In genomic region chr11:134823970-134824369, GRCh38 we compare ENCODE assay signal across 22 cellular contexts.
DNase-seq lines count a peak whose midpoint lies in the region; ATAC-seq and TF ChIP-seq lines count a peak whose summit lies in the region.
"Had no signal": no experiment of that assay in that cellular context is flagged by ENCODE, and none has a peak within 500 bp of the region (broad histone marks: within the 10 kb centered on the region; RNA-seq: fewer than 3 reads in every experiment).

No MANE protein-coding gene starts in this region.

- 89% methylated on average over 4 of the region's 4 CpGs for WGBS in esophagus muscularis mucosa

- H3K36me3 ChIP-seq in esophagus muscularis mucosa = no peaks in the 10 kb centered on the region
- H3K36me3 ChIP-seq: BLaER1 treated with 17β-estradiol and CSF1 and Interleukin-3, amounts not matched to agents 10 nM and 100 nM had no signal

- H3K4me3 ChIP-seq in esophagus muscularis mucosa = no peak overlapping the region
- H3K4me3 ChIP-seq: A549; BLaER1 treated with 17β-estradiol and CSF1 and Interleukin-3, amounts not matched to agents 10 nM and 100 nM; GM12878 had no signal

- no peak overlapping the region for H3K4me3 Mint-ChIP-seq in activated CD4-positive, alpha-beta T cell treated with anti-CD3 and anti-CD28 coated beads, Interleukin-2, amount 10 ng/mL, durations not matched to agents 24 days and 14 days
- no peak overlapping the region for H3K4me3 Mint-ChIP-seq in stimulated activated naive CD8-positive, alpha-beta T cell treated with anti-CD3 and anti-CD28 coated beads, Interleukin-15, amount 100 ng/mL, for 72 hours
- no peak overlapping the region for H3K4me3 Mint-ChIP-seq in osteocyte (ENCODE audit: unreplicated experiment)
- H3K4me3 Mint-ChIP-seq: B cell; CD4-positive, alpha-beta T cell; CD8-positive, alpha-beta T cell had no signal

- H3K4me1 ChIP-seq in esophagus muscularis mucosa = no peaks in the 10 kb centered on the region
- H3K4me1 ChIP-seq: A549 had no signal

- TF ChIP-seq CTCF in esophagus muscularis mucosa (IDR thresholded peaks at IDR 0.05) (no peak), osteocyte (IDR thresholded peaks at IDR 0.05) (no peak)

- H3K36me3 Mint-ChIP-seq in activated CD4-positive, alpha-beta T cell treated with anti-CD3 and anti-CD28 coated beads, Interleukin-2, amount 10 ng/mL, durations not matched to agents 24 days and 14 days (ENCODE audit: low read depth) = no peaks in the 10 kb centered on the region
- H3K36me3 Mint-ChIP-seq in osteocyte (ENCODE audit: unreplicated experiment) = no peaks in the 10 kb centered on the region
- H3K36me3 Mint-ChIP-seq: CD8-positive, alpha-beta T cell had no signal

- H3K27ac ChIP-seq in esophagus muscularis mucosa (replicated peaks in 1 of 4) = no peak overlapping the region
- H3K27ac ChIP-seq: 22Rv1; A549; BLaER1 treated with 17β-estradiol and CSF1 and Interleukin-3, amounts not matched to agents 10 nM and 100 nM; C4-2B had no signal

- H3K9me3 ChIP-seq in esophagus muscularis mucosa = no peaks in the 10 kb centered on the region
- H3K9me3 ChIP-seq: A549, Caco-2 had no signal

- H3K4me1 Mint-ChIP-seq in activated CD4-positive, alpha-beta T cell treated with anti-CD3 and anti-CD28 coated beads, Interleukin-2, amount 10 ng/mL, durations not matched to agents 24 days and 14 days = no peaks in the 10 kb centered on the region
- no peaks in the 10 kb centered on the region for H3K4me1 Mint-ChIP-seq in stimulated activated naive CD8-positive, alpha-beta T cell treated with anti-CD3 and anti-CD28 coated beads, Interleukin-15, amount 100 ng/mL, for 72 hours
- no peaks in the 10 kb centered on the region for H3K4me1 Mint-ChIP-seq in osteocyte (ENCODE audit: unreplicated experiment)
- H3K4me1 Mint-ChIP-seq: B cell had no signal

- no peak for TF ChIP-seq EP300 in esophagus muscularis mucosa (IDR thresholded peaks at IDR 0.05)

- no peak for TF ChIP-seq POLR2A in esophagus muscularis mucosa (IDR thresholded peaks at IDR 0.05; ENCODE audit: low read depth)

- peaks cover 3% of the 10 kb centered on the region for H3K27me3 Mint-ChIP-seq in activated CD4-positive, alpha-beta T cell treated with anti-CD3 and anti-CD28 coated beads, Interleukin-2, amount 10 ng/mL, durations not matched to agents 24 days and 14 days
- H3K27me3 Mint-ChIP-seq in stimulated activated naive CD8-positive, alpha-beta T cell treated with anti-CD3 and anti-CD28 coated beads, Interleukin-15, amount 100 ng/mL, for 72 hours = peaks cover 44% of the 10 kb centered on the region
- peaks cover 11% of the 10 kb centered on the region for H3K27me3 Mint-ChIP-seq in osteocyte (ENCODE audit: unreplicated experiment)

- peaks cover 0 to 14% (median 0%) of the 10 kb centered on the region in 4 donors for H3K27me3 ChIP-seq in esophagus muscularis mucosa
- H3K27me3 ChIP-seq: BLaER1 treated with 17β-estradiol and CSF1 and Interleukin-3, amounts not matched to agents 10 nM and 100 nM had no signal

- intact Hi-C loops in activated CD4-positive, alpha-beta T cell treated with anti-CD3 and anti-CD28 coated beads, Interleukin-2, amount 10 ng/mL, durations not matched to agents 24 days and 14 days (cut with micrococcal nuclease) = no loop called here
- intact Hi-C loops in esophagus muscularis mucosa (cut with DNase I) = no loop called here

- no peak overlapping the region for H3K27ac Mint-ChIP-seq in activated CD4-positive, alpha-beta T cell treated with anti-CD3 and anti-CD28 coated beads, Interleukin-2, amount 10 ng/mL, durations not matched to agents 24 days and 14 days
- no peak overlapping the region for H3K27ac Mint-ChIP-seq in stimulated activated naive CD8-positive, alpha-beta T cell treated with anti-CD3 and anti-CD28 coated beads, Interleukin-15, amount 100 ng/mL, for 72 hours
- no peak overlapping the region for H3K27ac Mint-ChIP-seq in osteocyte (ENCODE audit: unreplicated experiment)
- H3K27ac Mint-ChIP-seq: B cell; CD4-positive, alpha-beta T cell; CD8-positive, alpha-beta T cell had no signal

- peak; percentile 15 for DNase-seq in activated CD4-positive, alpha-beta T cell treated with anti-CD3 and anti-CD28 coated beads, Interleukin-2, amount 10 ng/mL, durations not matched to agents 24 days and 14 days
- no peak for DNase-seq in activated CD4-positive, alpha-beta T cell treated with anti-CD3 and anti-CD28 coated beads, Interleukin-2, amount 50 U/mL, for 1 hour
- no peak for DNase-seq in stimulated activated naive CD8-positive, alpha-beta T cell treated with anti-CD3 and anti-CD28 coated beads, Interleukin-15, amount 100 ng/mL, for 72 hours
- no peak for DNase-seq in stimulated activated naive CD8-positive, alpha-beta T cell treated with anti-CD3 and anti-CD28 coated beads, Interleukin-15, Interleukin-2, amounts not matched to agents 100 U/mL and 50 U/mL, for 24 hours
- peak; percentile 66 for DNase-seq in esophagus muscularis mucosa (ENCODE audit: extremely low spot score)
- peak; percentile 74 for DNase-seq in osteocyte (ENCODE audit: extremely low spot score, unreplicated experiment)
- no peak for DNase-seq in DMS79 (lab: John Stamatoyannopoulos, UW)
- DNase-seq: AML-193; Caco-2; Calu3; CD4-positive, alpha-beta T cell; CD8-positive, alpha-beta T cell; DND-41; EL; GDM1 had no signal

- no peaks in the 10 kb centered on the region for H3K9me3 Mint-ChIP-seq in activated CD4-positive, alpha-beta T cell treated with anti-CD3 and anti-CD28 coated beads, Interleukin-2, amount 10 ng/mL, durations not matched to agents 24 days and 14 days
- H3K9me3 Mint-ChIP-seq in stimulated activated naive CD8-positive, alpha-beta T cell treated with anti-CD3 and anti-CD28 coated beads, Interleukin-15, amount 100 ng/mL, for 72 hours = no peaks in the 10 kb centered on the region
- H3K9me3 Mint-ChIP-seq in osteocyte (ENCODE audit: unreplicated experiment) = peaks cover 3% of the 10 kb centered on the region
- H3K9me3 Mint-ChIP-seq: CD4-positive, alpha-beta T cell; CD8-positive, alpha-beta T cell had no signal

- ATAC-seq in stimulated activated naive CD8-positive, alpha-beta T cell treated with anti-CD3 and anti-CD28 coated beads, Interleukin-15, amount 100 ng/mL, for 72 hours = peak; percentile 26
- no peak for ATAC-seq in stimulated activated naive CD8-positive, alpha-beta T cell treated with anti-CD3 and anti-CD28 coated beads, Interleukin-15, Interleukin-2, amounts not matched to agents 100 U/mL and 50 U/mL, for 24 hours
- ATAC-seq in GM21723 (IDR thresholded peaks at IDR 0.05; ENCODE audit: unreplicated experiment) = no peak
- ATAC-seq: A549; CD8-positive, alpha-beta T cell; GM12878 had no signal

Comparison
In these comparisons a context has a peak if more than half of its experiments do, and no peak if none do; other contexts are left out.
1. DNase-seq: peak in activated CD4-positive, alpha-beta T cell treated with anti-CD3 and anti-CD28 coated beads, Interleukin-2, amount 10 ng/mL, durations not matched to agents 24 days and 14 days (single experiment), esophagus muscularis mucosa (single experiment) and osteocyte (single experiment); none in activated CD4-positive, alpha-beta T cell treated with anti-CD3 and anti-CD28 coated beads, Interleukin-2, amount 50 U/mL, for 1 hour (single experiment), stimulated activated naive CD8-positive, alpha-beta T cell treated with anti-CD3 and anti-CD28 coated beads, Interleukin-15, amount 100 ng/mL, for 72 hours (0 of 2), stimulated activated naive CD8-positive, alpha-beta T cell treated with anti-CD3 and anti-CD28 coated beads, Interleukin-15, Interleukin-2, amounts not matched to agents 100 U/mL and 50 U/mL, for 24 hours (single experiment) and DMS79 (single experiment).